In the genomic region with DNA sequence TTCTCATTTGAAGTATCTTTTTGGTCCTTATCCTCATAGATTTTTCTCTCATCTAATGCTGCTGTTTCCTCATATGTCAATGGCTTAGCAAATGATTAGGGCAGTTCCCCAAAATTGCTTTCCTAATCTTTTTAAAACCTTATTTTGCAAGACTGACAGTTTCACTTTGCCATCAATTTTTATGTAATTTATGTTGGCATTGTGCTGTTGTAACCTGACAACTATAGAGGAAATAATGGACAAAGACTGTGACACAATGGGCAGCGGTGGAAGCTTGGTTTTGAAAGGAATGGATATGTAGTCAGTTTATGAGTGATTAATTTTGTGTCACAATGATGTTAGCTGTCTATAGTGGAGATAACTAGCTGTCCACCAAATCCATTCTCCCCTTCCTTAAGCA, we compare ENCODE assay signal across 15 cellular contexts.
"Had no signal": no experiment of that assay in that cellular context is flagged by ENCODE, and none has a peak within 500 bp of the region (broad histone marks: within the 10 kb centered on the region; RNA-seq: fewer than 3 reads in every experiment).

No MANE protein-coding gene starts in this region.

- DNase-seq: activated CD4-positive, alpha-beta T cell treated with anti-CD3 and anti-CD28 coated beads for 48 hours; activated CD8-positive, alpha-beta memory T cell treated with anti-CD3 and anti-CD28 coated beads, Interleukin-2, amount 50 U/mL, for 48 hours; activated CD8-positive, alpha-beta T cell treated with anti-CD3 and anti-CD28 coated beads, Interleukin-2, amount 10 ng/mL, durations not matched to agents 7 days and 5 days; activated naive CD4-positive, alpha-beta T cell treated with Interleukin-2 at 50 U/mL for 16 hours; activated naive CD8-positive, alpha-beta T cell treated with anti-CD3 and anti-CD28 coated beads, Interleukin-2, amount 50 U/mL, for 24 hours; foreskin keratinocyte; head of caudate nucleus; left lung; mesendoderm; nephron progenitor cell; stimulated activated naive CD8-positive, alpha-beta T cell treated with anti-CD3 and anti-CD28 coated beads, Interleukin-15, Interleukin-2, amounts not matched to agents 100 U/mL and 50 U/mL, for 24 hours; T1000 had no signal

- H3K27me3 ChIP-seq: cardiac muscle cell, left lung had no signal

- H3K9me3 ChIP-seq: left lung, thoracic aorta had no signal

- H3K27me3 Mint-ChIP-seq: activated naive CD8-positive, alpha-beta T cell treated with anti-CD3 and anti-CD28 coated beads, Interleukin-2, amount 50 U/mL, for 24 hours had no signal

- H3K27ac Mint-ChIP-seq: activated CD8-positive, alpha-beta T cell treated with anti-CD3 and anti-CD28 coated beads, Interleukin-2, amount 10 ng/mL, durations not matched to agents 7 days and 5 days; activated naive CD8-positive, alpha-beta T cell treated with anti-CD3 and anti-CD28 coated beads, Interleukin-2, amount 50 U/mL, for 24 hours; nephron progenitor cell had no signal

- ATAC-seq: activated CD8-positive, alpha-beta T cell treated with anti-CD3 and anti-CD28 coated beads, Interleukin-2, amount 10 ng/mL, durations not matched to agents 7 days and 5 days; activated naive CD8-positive, alpha-beta T cell treated with anti-CD3 and anti-CD28 coated beads, Interleukin-2, amount 50 U/mL, for 24 hours; foreskin keratinocyte; left lung; sciatic nerve; stimulated activated naive CD8-positive, alpha-beta T cell treated with anti-CD3 and anti-CD28 coated beads, Interleukin-15, Interleukin-2, amounts not matched to agents 100 U/mL and 50 U/mL, for 24 hours had no signal

- H3K4me3 ChIP-seq: cardiac muscle cell, left lung, thoracic aorta had no signal

- H3K4me3 Mint-ChIP-seq: activated CD8-positive, alpha-beta T cell treated with anti-CD3 and anti-CD28 coated beads, Interleukin-2, amount 10 ng/mL, durations not matched to agents 7 days and 5 days; activated naive CD8-positive, alpha-beta T cell treated with anti-CD3 and anti-CD28 coated beads, Interleukin-2, amount 50 U/mL, for 24 hours; nephron progenitor cell had no signal

- H3K9me3 Mint-ChIP-seq: activated naive CD8-positive, alpha-beta T cell treated with anti-CD3 and anti-CD28 coated beads, Interleukin-2, amount 50 U/mL, for 24 hours; nephron progenitor cell had no signal

- H3K27ac ChIP-seq: cardiac muscle cell, foreskin keratinocyte, thoracic aorta had no signal

- H3K36me3 ChIP-seq: cardiac muscle cell, left lung, thoracic aorta had no signal
